In genomic region chr11:76770642-76771445, GRCh38 we compare ENCODE assay signal across 9 cellular contexts. TPM values are rescaled to one million over a fixed set of nuclear protein-coding genes. Genes with fewer than 3 reads are reported as not detected.
A peak's percentile ranks its signal among the peaks of the same experiment; 100 is the strongest.
DNase-seq lines count a peak whose midpoint lies in the region; ATAC-seq and TF ChIP-seq lines count a peak whose summit lies in the region.
"Had no signal": no experiment of that assay in that cellular context is flagged by ENCODE, and none has a peak within 500 bp of the region (broad histone marks: within the 10 kb centered on the region; RNA-seq: fewer than 3 reads in every experiment).

No MANE protein-coding gene starts in this region.

- peak; percentile 34 for ATAC-seq in activated CD4-positive, alpha-beta T cell treated with anti-CD3 and anti-CD28 coated beads for 36 hours
- ATAC-seq in body of pancreas: peak; percentile 15

- TF ChIP-seq CTCF in body of pancreas (IDR thresholded peaks at IDR 0.05) (no peak), liver (IDR thresholded peaks at IDR 0.05; ENCODE audit: low read depth, low read length, missing input control) (no peak)

- no peaks in the 10 kb centered on the region for H3K36me3 Mint-ChIP-seq in activated CD4-positive, alpha-beta T cell treated with anti-CD3 and anti-CD28 coated beads for 36 hours (ENCODE audit: low read depth)

- H3K9ac ChIP-seq in liver (ENCODE audit: low read depth in 1 of 2, low read length in 2 of 2): peak overlapping the region; percentile 5 to 55

- in situ Hi-C loops in KBM-7 (cut with MboI; ENCODE audit: low pct_unique_long_range_greater_than_20kb, low sequenced_read_pairs): no loop called here

- H3K9me3 ChIP-seq in body of pancreas: no peaks in the 10 kb centered on the region
- H3K9me3 ChIP-seq in liver (ENCODE audit: control insufficient read depth in 4 of 4, low read length in 3 of 4): no peaks in the 10 kb centered on the region
- H3K9me3 ChIP-seq: BE2C had no signal

- POLR2A ChIA-PET in activated CD4-positive, alpha-beta T cell treated with anti-CD3 and anti-CD28 coated beads for 36 hours (lab: Charles Lee): no interaction called here

- CTCF ChIA-PET in activated CD4-positive, alpha-beta T cell treated with anti-CD3 and anti-CD28 coated beads for 36 hours (lab: Charles Lee): interaction anchor here (1.0 to 1.4 kb wide), 3 partner anchors 8 to 28 kb away, joined by 3 to 4 read pairs (median 4); no protein-coding TSS in a partner anchor

- H3K36me3 ChIP-seq in body of pancreas (replicated peaks in 1 of 2; ENCODE audit: insufficient read depth in 1 of 2, low read depth in 2 of 2): no peaks in the 10 kb centered on the region
- no peaks in the 10 kb centered on the region for H3K36me3 ChIP-seq in liver (ENCODE audit: control insufficient read depth in 4 of 4, insufficient read depth in 3 of 4, low read depth in 1 of 4, low read length in 3 of 4)
- H3K36me3 ChIP-seq: BE2C had no signal

- H3K4me1 ChIP-seq in body of pancreas: peaks cover 67% of the 10 kb centered on the region
- H3K4me1 ChIP-seq in liver (ENCODE audit: control insufficient read depth in 4 of 4, insufficient read depth in 4 of 4, low read length in 3 of 4): peaks cover 26 to 87% (median 75%) of the 10 kb centered on the region in 4 donors

- H3K4me3 Mint-ChIP-seq in activated CD4-positive, alpha-beta T cell treated with anti-CD3 and anti-CD28 coated beads for 36 hours: no peak overlapping the region

- H3K4me3 ChIP-seq in body of pancreas (no peak overlapping the region), liver (ENCODE audit: low read depth in 1 of 3, low read length in 3 of 3) (no peak overlapping the region)

- peak; percentile 27 for DNase-seq in activated CD4-positive, alpha-beta T cell treated with anti-CD3 and anti-CD28 coated beads for 36 hours
- no peak for DNase-seq in activated CD4-positive, alpha-beta T cell treated with anti-CD3 and anti-CD28 coated beads, Interleukin-2, amount 50 U/mL, for 4 hours
- DNase-seq in body of pancreas: peak in 3 of 4 donors; percentile 34 to 65 (median 55)
- DNase-seq in ureter (ENCODE audit: low spot score): peak; percentile 78
- no peak for DNase-seq in NCI-H1417 (lab: John Stamatoyannopoulos, UW)
- no peak for DNase-seq in amygdala (lab: John Stamatoyannopoulos, UW)
- DNase-seq in KBM-7: no peak
- DNase-seq: BE2C had no signal

- no peaks in the 10 kb centered on the region for H3K9me3 Mint-ChIP-seq in activated CD4-positive, alpha-beta T cell treated with anti-CD3 and anti-CD28 coated beads for 36 hours (ENCODE audit: low read depth)

- 68 to 72% methylated on average over 6 of the region's 6 CpGs for WGBS in body of pancreas, 2 donors
- WGBS in liver: 18% methylated on average over 6 of the region's 6 CpGs

- H3K27me3 Mint-ChIP-seq in activated CD4-positive, alpha-beta T cell treated with anti-CD3 and anti-CD28 coated beads for 36 hours: no peaks in the 10 kb centered on the region

- H3K27ac Mint-ChIP-seq in activated CD4-positive, alpha-beta T cell treated with anti-CD3 and anti-CD28 coated beads for 36 hours: no peak overlapping the region

- no peaks in the 10 kb centered on the region for H3K27me3 ChIP-seq in body of pancreas
- no peaks in the 10 kb centered on the region for H3K27me3 ChIP-seq in liver (ENCODE audit: control insufficient read depth in 4 of 4, insufficient read depth in 4 of 4, low read length in 3 of 4)
- H3K27me3 ChIP-seq: BE2C had no signal

- peaks cover 16% of the 10 kb centered on the region for H3K4me1 Mint-ChIP-seq in activated CD4-positive, alpha-beta T cell treated with anti-CD3 and anti-CD28 coated beads for 36 hours

- no peak for TF ChIP-seq POLR2A in body of pancreas (IDR thresholded peaks at IDR 0.05)

- intact Hi-C loops in activated CD4-positive, alpha-beta T cell treated with anti-CD3 and anti-CD28 coated beads for 36 hours (cut with DNase I, micrococcal nuclease): no loop called here
- intact Hi-C loops in body of pancreas (cut with DNase I): no loop called here

- H3K27ac ChIP-seq in body of pancreas (peak overlapping the region in 1 of 4 donors; percentile 42), liver (ENCODE audit: low read depth in 1 of 2, low read length in 2 of 2) (peak overlapping the region; percentile 91 to 92)

- TF ChIP-seq RAD21 in liver (IDR thresholded peaks at IDR 0.05): peak in 1 of 2 donors; percentile 11

TF ChIP-seq in liver, 16 proteins besides CTCF, POLR2A, EP300 and RAD21:
- TF ChIP-seq HNF4G (IDR thresholded peaks at IDR 0.05) (no peak), ZBTB33 (IDR thresholded peaks at IDR 0.05) (peak; percentile 75), JUND (IDR thresholded peaks at IDR 0.05) (peak; percentile 51 to 80), RXRA (IDR thresholded peaks at IDR 0.05) (peak; percentile 99), NR2F2 (IDR thresholded peaks at IDR 0.05) (peak; percentile 75), ATF3 (IDR thresholded peaks at IDR 0.05) (no peak), HNF4A (conservative IDR thresholded peaks at IDR 0.05) (peak; percentile 83 to 88), GABPA (IDR thresholded peaks at IDR 0.05 in 1 of 2, conservative IDR thresholded peaks at IDR 0.05 in 1 of 2) (peak in 1 of 2 donors; percentile 34), FOXA2 (IDR thresholded peaks at IDR 0.05) (peak; percentile 21), REST (IDR thresholded peaks at IDR 0.05) (no peak), EGR1 (IDR thresholded peaks at IDR 0.05; ENCODE audit: low read depth in 2 of 2) (peak; percentile 29 to 31), SP1 (IDR thresholded peaks at IDR 0.05) (peak; percentile 98), TAF1 (conservative IDR thresholded peaks at IDR 0.05) (no peak), YY1 (IDR thresholded peaks at IDR 0.05) (peak; percentile 90), MAX (IDR thresholded peaks at IDR 0.05) (peak; percentile 77), FOXA1 (IDR thresholded peaks at IDR 0.05) (peak; percentile 19)

RNA-seq across cellular contexts. Expression of gene TSKU, which starts 12.3 kb away (rescaled TPM):
- total RNA-seq in activated CD4-positive, alpha-beta T cell treated with anti-CD3 and anti-CD28 coated beads for 36 hours: 1 to 10 TPM; 8.0 to 8.3 TPM
- total RNA-seq in body of pancreas (10 to 100 TPM; 32.7 to 51.7 TPM), liver (10 to 100 TPM in 1 of 2 donors, 1 to 10 TPM in 1; 3.3 to 33.7 TPM), ureter (79.5 TPM)
- 100 to 1,000 TPM in 1 of 2 donors, 10 to 100 TPM in 1; 58.3 to 492 TPM for polyA plus RNA-seq in liver

Comparison
In these comparisons a context has a peak if more than half of its experiments do, and no peak if none do; other contexts are left out.
1. DNase-seq: peak in activated CD4-positive, alpha-beta T cell treated with anti-CD3 and anti-CD28 coated beads for 36 hours (single experiment), body of pancreas (3 of 4) and ureter (single experiment); none in activated CD4-positive, alpha-beta T cell treated with anti-CD3 and anti-CD28 coated beads, Interleukin-2, amount 50 U/mL, for 4 hours (0 of 2), NCI-H1417 (0 of 3), amygdala (0 of 56) and KBM-7 (single experiment).